Comparison of ENCODE assay signal across 7 cellular contexts in genomic region chr17:80034977-80035686, GRCh38. TPM values are rescaled to one million over a fixed set of nuclear protein-coding genes. Genes with fewer than 3 reads are reported as not detected.
DNase-seq lines count a peak whose midpoint lies in the region; ATAC-seq, FAIRE-seq and TF ChIP-seq lines count a peak whose summit lies in the region.

No MANE protein-coding gene starts in this region.

- TF ChIP-seq CTCF in IMR-90 (conservative IDR thresholded peaks at IDR 0.05; ENCODE audit: low read depth, low read length), result no peak
- TF ChIP-seq CTCF in nephron progenitor cell (IDR thresholded peaks at IDR 0.05), result no peak

- TF ChIP-seq RAD21 in IMR-90 (IDR thresholded peaks at IDR 0.05; ENCODE audit: low read length), result no peak

- H3K4ac ChIP-seq in IMR-90 (ENCODE audit: low read depth, low read length), result peak overlapping the region; percentile 2; the same call in 1 of the 2 replicates

- H2BK5ac ChIP-seq in IMR-90 (ENCODE audit: low read depth, low read length, poor library complexity, severe bottlenecking), result peak overlapping the region; percentile 0

- TF ChIP-seq POLR2A in GM12891 (IDR thresholded peaks at IDR 0.05; ENCODE audit: low read depth, low read length) (no peak), IMR-90 (IDR thresholded peaks at IDR 0.05; ENCODE audit: low read depth, low read length) (no peak)

- H3K9me3 ChIP-seq in IMR-90 (ENCODE audit: control insufficient read depth, insufficient read depth, low read length) (no peaks in the 10 kb centered on the region), aorta (ENCODE audit: control insufficient read depth, low read length) (no peaks in the 10 kb centered on the region)

- H3K36me3 ChIP-seq in IMR-90 (ENCODE audit: control insufficient read depth, insufficient read depth, low read length) (peaks cover 1% of the 10 kb centered on the region; the same call in 1 of the 2 replicates), aorta (ENCODE audit: control insufficient read depth in 1 of 2, insufficient read depth in 2 of 2, low read length in 1 of 2) (no peaks in the 10 kb centered on the region)

- peak overlapping the region; percentile 29; the same call in 1 of the 2 replicates for H3K14ac ChIP-seq in IMR-90 (replicated peaks; ENCODE audit: low read depth, low read length)

- H3K4me3 Mint-ChIP-seq in nephron progenitor cell, result peak overlapping the region; percentile 92

- peaks cover 40 to 56% of the 10 kb centered on the region in 2 experiments for H3K79me1 ChIP-seq in IMR-90 (ENCODE audit: low read depth in 1 of 2, low read length in 2 of 2)

- H3K4me3 ChIP-seq in IMR-90 (ENCODE audit: insufficient read depth, low read depth, low read length) (peak overlapping the region; percentile 54), aorta (ENCODE audit: low read length in 2 of 2) (peak overlapping the region; percentile 86 to 98)

- peaks cover 13% of the 10 kb centered on the region for H3K36me3 Mint-ChIP-seq in nephron progenitor cell (ENCODE audit: low read depth)

- H2BK15ac ChIP-seq in IMR-90 (ENCODE audit: low read depth, low read length), result no peak overlapping the region

- dilution Hi-C loops in IMR-90 (cut with HindIII; ENCODE audit: low sequenced_read_pairs, unreplicated experiment), result no loop called here

- H4K91ac ChIP-seq in IMR-90 (ENCODE audit: insufficient read depth, low read depth, low read length), result no peak overlapping the region

- H4K20me1 ChIP-seq in IMR-90 (ENCODE audit: insufficient read depth, low read length), result peaks cover 38% of the 10 kb centered on the region

- H3K18ac ChIP-seq in IMR-90 (ENCODE audit: low read depth, low read length), result no peak overlapping the region

- no peaks in the 10 kb centered on the region for H3K27me3 ChIP-seq in IMR-90 (ENCODE audit: control insufficient read depth, insufficient read depth, low read length)
- no peaks in the 10 kb centered on the region for H3K27me3 ChIP-seq in aorta (ENCODE audit: control insufficient read depth in 1 of 2, insufficient read depth in 2 of 2, low read length in 1 of 2)

- H2BK120ac ChIP-seq in IMR-90 (ENCODE audit: low read depth, low read length), result no peak overlapping the region

- peak overlapping the region; percentile 98 for H3K4me2 ChIP-seq in IMR-90 (ENCODE audit: low read depth, low read length)

- no peak for FAIRE-seq in GM12891 (lab: Jason Lieb, UNC)

- peaks cover 12% of the 10 kb centered on the region for H3K9me1 ChIP-seq in IMR-90 (ENCODE audit: insufficient read depth, low read length)

- BruUV-seq in IMR-90 (replicated peaks; lab: Mats Ljungman, UMichigan), result no TSS peak

- POLR2A ChIA-PET in IMR-90 (lab: Charles Lee; ENCODE audit: unreplicated experiment), result no interaction called here

- H2AK5ac ChIP-seq in IMR-90 (ENCODE audit: low read depth, low read length), result no peak overlapping the region

- intact Hi-C loops in IMR-90 (cut with micrococcal nuclease), result no loop called here
- intact Hi-C loops in aorta (cut with DNase I), result no loop called here

- H2BK20ac ChIP-seq in IMR-90 (ENCODE audit: low read depth, low read length), result no peak overlapping the region

- CTCF ChIA-PET in IMR-90 (lab: Yijun Ruan, JAX), result interaction anchor here (0.7 kb wide), 2 partner anchors 257 to 991 kb away, joined by 3 to 5 read pairs; partner anchors contain the start of gene CBX2

- peak overlapping the region; percentile 19 for H3K27ac ChIP-seq in IMR-90 (ENCODE audit: insufficient read depth, low read length)
- peak overlapping the region in 1 of 2 donors; percentile 60 for H3K27ac ChIP-seq in aorta (ENCODE audit: low read depth in 1 of 2, low read length in 2 of 2)

- WGBS in IMR-90 (ENCODE audit: extremely low coverage in 2 of 2, insufficient read length in 1 of 2), 2 experiments, result 0% methylated on average over 15 of the region's 50 CpGs; no CpG with 5 or more reads in 1 of the 2 experiments
- WGBS in aorta, 2 donors, result 1% methylated on average over 48 to 50 of the region's 50 CpGs

- peak overlapping the region; percentile 44 for H3K9ac ChIP-seq in IMR-90 (ENCODE audit: low read depth, low read length)

- peak; percentile 51 for DNase-seq in GM12891 (ENCODE audit: insufficient read length, low spot score)
- peak; percentile 43 for DNase-seq in IMR-90
- DNase-seq in activated CD8-positive, alpha-beta memory T cell treated with anti-CD3 and anti-CD28 coated beads, Interleukin-2, amount 50 U/mL, for 4 hours, result peak; percentile 45
- DNase-seq in nephron progenitor cell, result peak; percentile 49
- peak in 1 of 2 donors; percentile 70 for DNase-seq in aorta

- H3K4me1 Mint-ChIP-seq in nephron progenitor cell, result peaks cover 55% of the 10 kb centered on the region

- H3K23ac ChIP-seq in IMR-90 (ENCODE audit: low read depth, low read length), result peak overlapping the region; percentile 26; the same call in 1 of the 2 replicates

- ATAC-seq in IMR-90 (ENCODE audit: low read depth), result peak; percentile 13
- peak; percentile 7 for ATAC-seq in esophagus mucosa
- no peak for ATAC-seq in aorta (ENCODE audit: low FRiP score)
- no peak for ATAC-seq in GM21528 (IDR thresholded peaks at IDR 0.05; ENCODE audit: low FRiP score, unreplicated experiment)

- H2AK9ac ChIP-seq in IMR-90 (replicated peaks; ENCODE audit: low read depth, low read length, poor library complexity), result peak overlapping the region; percentile 79

- in situ Hi-C loops in IMR-90 (cut with MboI; ENCODE audit: low sequenced_read_pairs), result no loop called here

- H3K4me1 ChIP-seq in IMR-90 (ENCODE audit: control insufficient read depth, insufficient read depth, low read length) (peaks cover under 1% of the 10 kb centered on the region; the same call in 1 of the 2 replicates), aorta (ENCODE audit: control insufficient read depth in 1 of 2, insufficient read depth in 2 of 2, low read length in 2 of 2) (no peaks in the 10 kb centered on the region)

- no peak overlapping the region for H4K5ac ChIP-seq in IMR-90 (ENCODE audit: low read depth, low read length)

- H3K27ac Mint-ChIP-seq in nephron progenitor cell, result peak overlapping the region; percentile 93

- peaks cover 6% of the 10 kb centered on the region for H3K27me3 Mint-ChIP-seq in nephron progenitor cell (ENCODE audit: low read depth, poor library complexity)

- H3K56ac ChIP-seq in IMR-90 (ENCODE audit: extremely low read depth, insufficient read depth, low read length), result peak overlapping the region; percentile 42; the same call in 1 of the 2 replicates

- no peaks in the 10 kb centered on the region for H3K9me3 Mint-ChIP-seq in nephron progenitor cell

- no peak overlapping the region for H4K8ac ChIP-seq in IMR-90 (ENCODE audit: low read depth in 2 of 2, low read length in 2 of 2)

- H2AFZ ChIP-seq in IMR-90 (replicated peaks; ENCODE audit: low read length, poor library complexity), result peak overlapping the region; percentile 91

TF ChIP-seq in GM12891, 5 proteins besides CTCF, POLR2A, EP300 and RAD21:
- no peak for TF ChIP-seq SPI1 (IDR thresholded peaks at IDR 0.05; ENCODE audit: low read depth, low read length)
- no peak for TF ChIP-seq TAF1 (IDR thresholded peaks at IDR 0.05; ENCODE audit: low read depth, low read length)
- TF ChIP-seq POU2F2 (IDR thresholded peaks at IDR 0.05; ENCODE audit: low read depth, low read length), result no peak
- no peak for TF ChIP-seq POLR2AphosphoS5 (IDR thresholded peaks at IDR 0.05; ENCODE audit: low read depth, low read length)
- no peak for TF ChIP-seq PAX5 (IDR thresholded peaks at IDR 0.05; ENCODE audit: insufficient read depth, low read length, severe bottlenecking)

TF ChIP-seq in IMR-90, 13 proteins besides CTCF, POLR2A, EP300 and RAD21:
- TF ChIP-seq MAZ (IDR thresholded peaks at IDR 0.05; ENCODE audit: borderline replicate concordance, low read depth, low read length), result no peak
- no peak for TF ChIP-seq MAFK (IDR thresholded peaks at IDR 0.05; ENCODE audit: low read depth, low read length)
TF ChIP-seq in IMR-90: peak in this region for 0.

RNA-seq across cellular contexts. Expression of gene TBC1D16, which starts 0.5 kb away (rescaled TPM):
- polyA plus RNA-seq in GM12891 (2012; ENCODE audit: low read depth, missing spikeins), result 0.21 TPM
- total RNA-seq in IMR-90 (2012; rRNA removed) (14.4 and 16.7 TPM in 2 replicates), esophagus mucosa (8.9 TPM), aorta (10 to 100 TPM; 42.5 to 43.6 TPM)
- polyA plus RNA-seq in IMR-90 (2012; rRNA removed) (9.2 and 10.1 TPM in 2 replicates), aorta (10 to 100 TPM in 1 of 2 donors, 1 to 10 TPM in 1; 6.4 to 12.8 TPM)
- 6.3 and 8.7 TPM in 2 replicates for polyA plus RNA-seq in IMR-90 (2012; cell fraction: cytosol; rRNA removed)
- 14.0 and 18.3 TPM in 2 replicates for polyA plus RNA-seq in IMR-90 (2012; cell fraction: nucleus; rRNA removed; ENCODE audit: low replicate concordance)

RNA-seq across cellular contexts. Expression of gene CCDC40, which starts 1.3 kb away (rescaled TPM):
- polyA plus RNA-seq in GM12891 (2012; ENCODE audit: low read depth, missing spikeins), result 0.14 TPM
- total RNA-seq in IMR-90 (2012; rRNA removed) (0.90 and 1.9 TPM in 2 replicates), esophagus mucosa (0.72 TPM), aorta (10 to 100 TPM in 1 of 2 donors, 1 to 10 TPM in 1; 3.3 to 11.3 TPM)
- polyA plus RNA-seq in IMR-90 (2012; rRNA removed) (3.8 and 4.7 TPM in 2 replicates), aorta (1 to 10 TPM; 2.6 to 6.8 TPM)
- polyA plus RNA-seq in IMR-90 (2012; cell fraction: cytosol; rRNA removed), result 1.2 and 1.6 TPM in 2 replicates
- polyA plus RNA-seq in IMR-90 (2012; cell fraction: nucleus; rRNA removed; ENCODE audit: low replicate concordance), result 17.9 and 21.8 TPM in 2 replicates

Comparison
In these comparisons a context has a peak if more than half of its experiments do, and no peak if none do; other contexts are left out.
1. ATAC-seq: peak in IMR-90 (single experiment) and esophagus mucosa (single experiment); none in aorta (single experiment) and GM21528 (single experiment).